In the genomic region with DNA sequence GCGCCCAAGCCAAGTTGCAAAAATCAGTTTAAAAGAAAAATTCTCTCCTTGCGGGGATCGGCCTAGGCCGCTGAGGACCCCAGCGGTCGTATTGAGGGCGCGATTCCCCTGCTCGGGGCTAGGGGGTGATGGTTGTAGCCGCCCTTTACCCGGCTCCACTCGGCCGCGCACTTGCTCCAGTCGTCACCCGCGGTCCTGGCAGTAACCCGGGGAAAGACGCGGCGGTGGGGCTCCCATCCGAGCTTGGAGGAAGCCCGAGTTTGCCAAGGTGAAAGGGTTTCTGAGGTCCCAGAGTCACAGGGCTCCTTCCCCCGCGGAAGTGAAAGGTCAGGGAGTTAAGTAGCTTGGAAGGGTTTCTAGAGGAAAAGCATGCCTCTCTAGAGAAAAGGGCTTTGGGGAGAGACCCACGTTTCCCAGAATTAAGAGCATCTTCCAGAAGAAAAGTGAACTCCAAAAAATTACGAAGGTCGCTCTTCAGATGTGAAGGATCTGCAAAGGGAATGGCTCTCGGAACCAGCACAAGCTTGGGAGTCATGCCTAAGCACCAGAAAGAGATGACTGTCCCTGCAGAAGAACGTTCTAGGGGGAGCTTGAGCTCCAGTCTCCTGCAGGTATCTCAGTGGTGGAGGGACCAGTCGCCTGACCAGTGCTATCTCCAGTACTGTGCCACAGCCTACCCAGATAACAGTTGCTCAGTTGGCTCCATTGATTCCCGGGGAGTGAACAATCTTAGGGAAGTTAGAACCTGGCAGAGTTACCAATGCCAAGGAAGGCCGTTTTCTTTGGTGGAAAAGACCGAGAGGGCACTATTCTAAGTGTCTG, we compare ENCODE assay signal across 1 cellular context.
A peak's percentile ranks its signal among the peaks of the same experiment; 100 is the strongest.
TF ChIP-seq lines count a peak whose summit lies in the region.

No MANE protein-coding gene starts in this region.

TF ChIP-seq in K562, 482 proteins besides CTCF, POLR2A, EP300 and RAD21 (continued from another document):
- TF ChIP-seq, protein P1, sequence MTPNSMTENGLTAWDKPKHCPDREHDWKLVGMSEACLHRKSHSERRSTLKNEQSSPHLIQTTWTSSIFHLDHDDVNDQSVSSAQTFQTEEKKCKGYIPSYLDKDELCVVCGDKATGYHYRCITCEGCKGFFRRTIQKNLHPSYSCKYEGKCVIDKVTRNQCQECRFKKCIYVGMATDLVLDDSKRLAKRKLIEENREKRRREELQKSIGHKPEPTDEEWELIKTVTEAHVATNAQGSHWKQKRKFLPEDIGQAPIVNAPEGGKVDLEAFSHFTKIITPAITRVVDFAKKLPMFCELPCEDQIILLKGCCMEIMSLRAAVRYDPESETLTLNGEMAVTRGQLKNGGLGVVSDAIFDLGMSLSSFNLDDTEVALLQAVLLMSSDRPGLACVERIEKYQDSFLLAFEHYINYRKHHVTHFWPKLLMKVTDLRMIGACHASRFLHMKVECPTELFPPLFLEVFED (CRISPR knock-in tag; conservative IDR thresholded peaks at IDR 0.05) = no peak
- TF ChIP-seq, protein P2, sequence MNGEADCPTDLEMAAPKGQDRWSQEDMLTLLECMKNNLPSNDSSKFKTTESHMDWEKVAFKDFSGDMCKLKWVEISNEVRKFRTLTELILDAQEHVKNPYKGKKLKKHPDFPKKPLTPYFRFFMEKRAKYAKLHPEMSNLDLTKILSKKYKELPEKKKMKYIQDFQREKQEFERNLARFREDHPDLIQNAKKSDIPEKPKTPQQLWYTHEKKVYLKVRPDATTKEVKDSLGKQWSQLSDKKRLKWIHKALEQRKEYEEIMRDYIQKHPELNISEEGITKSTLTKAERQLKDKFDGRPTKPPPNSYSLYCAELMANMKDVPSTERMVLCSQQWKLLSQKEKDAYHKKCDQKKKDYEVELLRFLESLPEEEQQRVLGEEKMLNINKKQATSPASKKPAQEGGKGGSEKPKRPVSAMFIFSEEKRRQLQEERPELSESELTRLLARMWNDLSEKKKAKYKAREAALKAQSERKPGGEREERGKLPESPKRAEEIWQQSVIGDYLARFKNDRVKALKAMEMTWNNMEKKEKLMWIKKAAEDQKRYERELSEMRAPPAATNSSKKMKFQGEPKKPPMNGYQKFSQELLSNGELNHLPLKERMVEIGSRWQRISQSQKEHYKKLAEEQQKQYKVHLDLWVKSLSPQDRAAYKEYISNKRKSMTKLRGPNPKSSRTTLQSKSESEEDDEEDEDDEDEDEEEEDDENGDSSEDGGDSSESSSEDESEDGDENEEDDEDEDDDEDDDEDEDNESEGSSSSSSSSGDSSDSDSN (IDR thresholded peaks at IDR 0.05; ENCODE audit: borderline replicate concordance in 1 of 2, low read depth in 2 of 2, low read length in 2 of 2) = peak; percentile 12 to 24; a peak in 2 of 4 replicates
- no peak; the same call in 1 of the 2 replicates for TF ChIP-seq MYC (IDR thresholded peaks at IDR 0.05; ENCODE audit: low read depth, low read length)
- peak; percentile 66; the same call in 1 of the 2 replicates for TF ChIP-seq MYC (CRISPR knock-in tag; IDR thresholded peaks at IDR 0.05; ENCODE audit: borderline replicate concordance, low read depth)
- no peak for TF ChIP-seq CREM (IDR thresholded peaks at IDR 0.05; ENCODE audit: low read depth)
- TF ChIP-seq ELF4 (CRISPR knock-in tag; IDR thresholded peaks at IDR 0.05) = peak; percentile 46; the same call in 1 of the 2 replicates
- TF ChIP-seq, protein P3, sequence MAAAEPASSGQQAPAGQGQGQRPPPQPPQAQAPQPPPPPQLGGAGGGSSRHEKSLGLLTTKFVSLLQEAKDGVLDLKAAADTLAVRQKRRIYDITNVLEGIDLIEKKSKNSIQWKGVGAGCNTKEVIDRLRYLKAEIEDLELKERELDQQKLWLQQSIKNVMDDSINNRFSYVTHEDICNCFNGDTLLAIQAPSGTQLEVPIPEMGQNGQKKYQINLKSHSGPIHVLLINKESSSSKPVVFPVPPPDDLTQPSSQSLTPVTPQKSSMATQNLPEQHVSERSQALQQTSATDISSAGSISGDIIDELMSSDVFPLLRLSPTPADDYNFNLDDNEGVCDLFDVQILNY (CRISPR knock-in tag; IDR thresholded peaks at IDR 0.05) = no peak; the same call in 1 of the 2 replicates
- TF ChIP-seq GATAD2B (IDR thresholded peaks at IDR 0.05; ENCODE audit: borderline replicate concordance) = no peak
- TF ChIP-seq NR2C1 (IDR thresholded peaks at IDR 0.05) = no peak
- TF ChIP-seq NR2C1 (tag; IDR thresholded peaks at IDR 0.05) = no peak
- TF ChIP-seq RBM34 (IDR thresholded peaks at IDR 0.05; ENCODE audit: borderline replicate concordance, insufficient read depth, low read length) = no peak
- TF ChIP-seq CTBP1 (IDR thresholded peaks at IDR 0.05; ENCODE audit: borderline replicate concordance) = peak; percentile 34; the same call in 1 of the 2 replicates
- no peak for TF ChIP-seq ZFP36 (IDR thresholded peaks at IDR 0.05; ENCODE audit: low read depth, low read length, partially characterized antibody)
- no peak for TF ChIP-seq MCM3 (IDR thresholded peaks at IDR 0.05)
- no peak for TF ChIP-seq SMAD1 (IDR thresholded peaks at IDR 0.05; ENCODE audit: low read depth, low read length, partially characterized antibody)
- no peak for TF ChIP-seq SP2 (IDR thresholded peaks at IDR 0.05; ENCODE audit: extremely low read depth, low read depth, low read length, poor library complexity, severe bottlenecking)
- TF ChIP-seq SREBF2 (CRISPR knock-in tag; IDR thresholded peaks at IDR 0.05) = 0 out of 2 replicates have a peak, but pooled peaks have one; percentile 34
- peak; percentile 4 for TF ChIP-seq KDM5B (IDR thresholded peaks at IDR 0.05; ENCODE audit: insufficient replicate concordance, low read depth, low read length)
- TF ChIP-seq ZFX (CRISPR knock-in tag; IDR thresholded peaks at IDR 0.05) = peak; percentile 48
- peak; percentile 26 for TF ChIP-seq CHD1 (IDR thresholded peaks at IDR 0.05; ENCODE audit: low read length)
- TF ChIP-seq, protein P4, sequence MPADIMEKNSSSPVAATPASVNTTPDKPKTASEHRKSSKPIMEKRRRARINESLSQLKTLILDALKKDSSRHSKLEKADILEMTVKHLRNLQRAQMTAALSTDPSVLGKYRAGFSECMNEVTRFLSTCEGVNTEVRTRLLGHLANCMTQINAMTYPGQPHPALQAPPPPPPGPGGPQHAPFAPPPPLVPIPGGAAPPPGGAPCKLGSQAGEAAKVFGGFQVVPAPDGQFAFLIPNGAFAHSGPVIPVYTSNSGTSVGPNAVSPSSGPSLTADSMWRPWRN (IDR thresholded peaks at IDR 0.05; ENCODE audit: low read depth) = no peak
- peak; percentile 67 for TF ChIP-seq RBBP5 (IDR thresholded peaks at IDR 0.05; ENCODE audit: borderline replicate concordance, insufficient read depth, low read length, poor library complexity, severe bottlenecking)
- 0 out of 2 replicates have a peak, but pooled peaks have one; percentile 33 for TF ChIP-seq BHLHE40 (IDR thresholded peaks at IDR 0.05; ENCODE audit: low read length)
- no peak for TF ChIP-seq ZNF830 (CRISPR knock-in tag; IDR thresholded peaks at IDR 0.05)
- TF ChIP-seq L3MBTL2 (IDR thresholded peaks at IDR 0.05) = peak; percentile 74
- TF ChIP-seq, protein P5, sequence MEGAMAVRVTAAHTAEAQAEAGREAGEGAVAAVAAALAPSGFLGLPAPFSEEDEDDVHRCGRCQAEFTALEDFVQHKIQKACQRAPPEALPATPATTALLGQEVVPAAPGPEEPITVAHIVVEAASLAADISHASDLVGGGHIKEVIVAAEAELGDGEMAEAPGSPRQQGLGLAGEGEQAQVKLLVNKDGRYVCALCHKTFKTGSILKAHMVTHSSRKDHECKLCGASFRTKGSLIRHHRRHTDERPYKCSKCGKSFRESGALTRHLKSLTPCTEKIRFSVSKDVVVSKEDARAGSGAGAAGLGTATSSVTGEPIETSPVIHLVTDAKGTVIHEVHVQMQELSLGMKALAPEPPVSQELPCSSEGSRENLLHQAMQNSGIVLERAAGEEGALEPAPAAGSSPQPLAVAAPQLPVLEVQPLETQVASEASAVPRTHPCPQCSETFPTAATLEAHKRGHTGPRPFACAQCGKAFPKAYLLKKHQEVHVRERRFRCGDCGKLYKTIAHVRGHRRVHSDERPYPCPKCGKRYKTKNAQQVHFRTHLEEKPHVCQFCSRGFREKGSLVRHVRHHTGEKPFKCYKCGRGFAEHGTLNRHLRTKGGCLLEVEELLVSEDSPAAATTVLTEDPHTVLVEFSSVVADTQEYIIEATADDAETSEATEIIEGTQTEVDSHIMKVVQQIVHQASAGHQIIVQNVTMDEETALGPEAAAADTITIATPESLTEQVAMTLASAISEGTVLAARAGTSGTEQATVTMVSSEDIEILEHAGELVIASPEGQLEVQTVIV (CRISPR knock-in tag; IDR thresholded peaks at IDR 0.05; ENCODE audit: borderline replicate concordance) = no peak
- TF ChIP-seq RBFOX2 (IDR thresholded peaks at IDR 0.05; ENCODE audit: low read depth, low read length) = peak; percentile 60
- peak; percentile 9 for TF ChIP-seq HMGN3 (IDR thresholded peaks at IDR 0.05; ENCODE audit: borderline replicate concordance, extremely low read depth, insufficient read length, low read depth, low read length)
- no peak for TF ChIP-seq MTA3 (IDR thresholded peaks at IDR 0.05; ENCODE audit: borderline replicate concordance)
- no peak for TF ChIP-seq SRF (CRISPR knock-in tag; IDR thresholded peaks at IDR 0.05)
- TF ChIP-seq SMAD3 (CRISPR knock-in tag; conservative IDR thresholded peaks at IDR 0.05) = no peak
- TF ChIP-seq EWSR1 (IDR thresholded peaks at IDR 0.05; ENCODE audit: borderline replicate concordance, low read depth, partially characterized antibody) = no peak
- TF ChIP-seq, protein P6, sequence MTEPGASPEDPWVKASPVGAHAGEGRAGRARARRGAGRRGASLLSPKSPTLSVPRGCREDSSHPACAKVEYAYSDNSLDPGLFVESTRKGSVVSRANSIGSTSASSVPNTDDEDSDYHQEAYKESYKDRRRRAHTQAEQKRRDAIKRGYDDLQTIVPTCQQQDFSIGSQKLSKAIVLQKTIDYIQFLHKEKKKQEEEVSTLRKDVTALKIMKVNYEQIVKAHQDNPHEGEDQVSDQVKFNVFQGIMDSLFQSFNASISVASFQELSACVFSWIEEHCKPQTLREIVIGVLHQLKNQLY (CRISPR knock-in tag; conservative IDR thresholded peaks at IDR 0.05) = peak; percentile 3 to 49; a peak in 1 of 4 replicates
- peak; percentile 19 for TF ChIP-seq SAP30 (IDR thresholded peaks at IDR 0.05; ENCODE audit: borderline replicate concordance, insufficient read depth, low read depth, low read length, poor library complexity, severe bottlenecking)
- no peak for TF ChIP-seq ZNF24 (IDR thresholded peaks at IDR 0.05)
- TF ChIP-seq BCL6 (CRISPR knock-in tag; IDR thresholded peaks at IDR 0.05) = no peak
- TF ChIP-seq, protein P7, sequence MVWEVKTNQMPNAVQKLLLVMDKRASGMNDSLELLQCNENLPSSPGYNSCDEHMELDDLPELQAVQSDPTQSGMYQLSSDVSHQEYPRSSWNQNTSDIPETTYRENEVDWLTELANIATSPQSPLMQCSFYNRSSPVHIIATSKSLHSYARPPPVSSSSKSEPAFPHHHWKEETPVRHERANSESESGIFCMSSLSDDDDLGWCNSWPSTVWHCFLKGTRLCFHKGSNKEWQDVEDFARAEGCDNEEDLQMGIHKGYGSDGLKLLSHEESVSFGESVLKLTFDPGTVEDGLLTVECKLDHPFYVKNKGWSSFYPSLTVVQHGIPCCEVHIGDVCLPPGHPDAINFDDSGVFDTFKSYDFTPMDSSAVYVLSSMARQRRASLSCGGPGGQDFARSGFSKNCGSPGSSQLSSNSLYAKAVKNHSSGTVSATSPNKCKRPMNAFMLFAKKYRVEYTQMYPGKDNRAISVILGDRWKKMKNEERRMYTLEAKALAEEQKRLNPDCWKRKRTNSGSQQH (CRISPR knock-in tag; IDR thresholded peaks at IDR 0.05) = peak; percentile 27; the same call in 1 of the 2 replicates
- no peak for TF ChIP-seq MTA2 (IDR thresholded peaks at IDR 0.05; ENCODE audit: low read depth)
- peak; percentile 59; the same call in 1 of the 2 replicates for TF ChIP-seq NR1H2 (CRISPR knock-in tag; IDR thresholded peaks at IDR 0.05)
- TF ChIP-seq JUNB (CRISPR knock-in tag; conservative IDR thresholded peaks at IDR 0.05) = no peak
- 0 out of 2 replicates have a peak, but pooled peaks have one; percentile 22 for TF ChIP-seq LCOR (CRISPR knock-in tag; IDR thresholded peaks at IDR 0.05)
- TF ChIP-seq, protein P8, sequence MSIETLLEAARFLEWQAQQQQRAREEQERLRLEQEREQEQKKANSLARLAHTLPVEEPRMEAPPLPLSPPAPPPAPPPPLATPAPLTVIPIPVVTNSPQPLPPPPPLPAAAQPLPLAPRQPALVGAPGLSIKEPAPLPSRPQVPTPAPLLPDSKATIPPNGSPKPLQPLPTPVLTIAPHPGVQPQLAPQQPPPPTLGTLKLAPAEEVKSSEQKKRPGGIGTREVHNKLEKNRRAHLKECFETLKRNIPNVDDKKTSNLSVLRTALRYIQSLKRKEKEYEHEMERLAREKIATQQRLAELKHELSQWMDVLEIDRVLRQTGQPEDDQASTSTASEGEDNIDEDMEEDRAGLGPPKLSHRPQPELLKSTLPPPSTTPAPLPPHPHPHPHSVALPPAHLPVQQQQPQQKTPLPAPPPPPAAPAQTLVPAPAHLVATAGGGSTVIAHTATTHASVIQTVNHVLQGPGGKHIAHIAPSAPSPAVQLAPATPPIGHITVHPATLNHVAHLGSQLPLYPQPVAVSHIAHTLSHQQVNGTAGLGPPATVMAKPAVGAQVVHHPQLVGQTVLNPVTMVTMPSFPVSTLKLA (conservative IDR thresholded peaks at IDR 0.05) = peak in 1 of 2 experiments; percentile 53; a peak in 1 of 4 replicates
- TF ChIP-seq, protein P9, sequence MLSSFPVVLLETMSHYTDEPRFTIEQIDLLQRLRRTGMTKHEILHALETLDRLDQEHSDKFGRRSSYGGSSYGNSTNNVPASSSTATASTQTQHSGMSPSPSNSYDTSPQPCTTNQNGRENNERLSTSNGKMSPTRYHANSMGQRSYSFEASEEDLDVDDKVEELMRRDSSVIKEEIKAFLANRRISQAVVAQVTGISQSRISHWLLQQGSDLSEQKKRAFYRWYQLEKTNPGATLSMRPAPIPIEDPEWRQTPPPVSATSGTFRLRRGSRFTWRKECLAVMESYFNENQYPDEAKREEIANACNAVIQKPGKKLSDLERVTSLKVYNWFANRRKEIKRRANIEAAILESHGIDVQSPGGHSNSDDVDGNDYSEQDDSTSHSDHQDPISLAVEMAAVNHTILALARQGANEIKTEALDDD (IDR thresholded peaks at IDR 0.05) = 0 out of 2 replicates have a peak, but pooled peaks have one; percentile 19
- TF ChIP-seq ZFP30 (CRISPR knock-in tag; IDR thresholded peaks at IDR 0.05; ENCODE audit: borderline replicate concordance) = no peak
- no peak for TF ChIP-seq PRMT5 (CRISPR knock-in tag; IDR thresholded peaks at IDR 0.05)
